1 cellular context compared by ENCODE assay signal in genomic region chr2:65432227-65433190, GRCh38.
TF ChIP-seq lines count a peak whose summit lies in the region.

SPRED2 (minus strand) TSS chr2:65432599; CDS start chr2:65431987, 612 bp downstream.

TF ChIP-seq in K562, 482 proteins besides CTCF, POLR2A, EP300 and RAD21 (continued from another document):
- TF ChIP-seq ZBTB1 (CRISPR knock-in tag; IDR thresholded peaks at IDR 0.05; ENCODE audit: borderline replicate concordance, low read depth) (no peak), ZNF143 (CRISPR knock-in tag; IDR thresholded peaks at IDR 0.05) (no peak), PTRF (tag; IDR thresholded peaks at IDR 0.05) (no peak), CEBPZ (IDR thresholded peaks at IDR 0.05; ENCODE audit: borderline replicate concordance, low read depth, low read length) (no peak), ZNF445 (CRISPR knock-in tag; IDR thresholded peaks at IDR 0.05; ENCODE audit: low read depth) (no peak), ZNF398 (CRISPR knock-in tag; IDR thresholded peaks at IDR 0.05) (no peak), MITF (IDR thresholded peaks at IDR 0.05) (no peak), E2F8 (IDR thresholded peaks at IDR 0.05; ENCODE audit: low read depth, partially characterized antibody) (peak; percentile 71), BRD9 (IDR thresholded peaks at IDR 0.05; ENCODE audit: low read depth, partially characterized antibody) (peak; percentile 60), MAFK (IDR thresholded peaks at IDR 0.05; ENCODE audit: low read length) (no peak), ZBTB40 (IDR thresholded peaks at IDR 0.05) (peak; percentile 77), ZBTB40 (CRISPR knock-in tag; IDR thresholded peaks at IDR 0.05) (no peak), ZNF324 (CRISPR knock-in tag; IDR thresholded peaks at IDR 0.05) (no peak), SMAD3 (CRISPR knock-in tag; conservative IDR thresholded peaks at IDR 0.05) (no peak), POLR3G (IDR thresholded peaks at IDR 0.05; ENCODE audit: extremely low read depth, insufficient read length, insufficient replicate concordance) (no peak), BCL6 (CRISPR knock-in tag; IDR thresholded peaks at IDR 0.05) (no peak), UBTF (IDR thresholded peaks at IDR 0.05; ENCODE audit: borderline replicate concordance in 1 of 2, low read depth in 2 of 2, low read length in 2 of 2) (peak; percentile 99 to 100), ATF6 (CRISPR knock-in tag; IDR thresholded peaks at IDR 0.05) (no peak), ZNF507 (tag; conservative IDR thresholded peaks at IDR 0.05) (no peak), KDM5B (IDR thresholded peaks at IDR 0.05; ENCODE audit: insufficient replicate concordance, low read depth, low read length) (peak; percentile 68), SMC3 (conservative IDR thresholded peaks at IDR 0.05; ENCODE audit: insufficient read depth, low read depth, low read length) (peak; percentile 21; the same call in 1 of the 2 replicates), NFRKB (IDR thresholded peaks at IDR 0.05; ENCODE audit: low read depth) (peak; percentile 89), MAZ (CRISPR knock-in tag; conservative IDR thresholded peaks at IDR 0.05 in 1 of 2, IDR thresholded peaks at IDR 0.05 in 1 of 2) (peak; percentile 100), TCFL5 (CRISPR knock-in tag; conservative IDR thresholded peaks at IDR 0.05) (no peak), HINFP (tag; conservative IDR thresholded peaks at IDR 0.05; ENCODE audit: low read depth) (no peak), GTF2E2 (tag; IDR thresholded peaks at IDR 0.05) (peak; percentile 76)
